ENCODE assay signal across 9 cellular contexts in genomic region chr2:43542285-43542933, GRCh38. TPM values are rescaled to one million over a fixed set of nuclear protein-coding genes. Genes with fewer than 3 reads are reported as not detected.
DNase-seq lines count a peak whose midpoint lies in the region; ATAC-seq and TF ChIP-seq lines count a peak whose summit lies in the region.
"Had no signal": no experiment of that assay in that cellular context is flagged by ENCODE, and none has a peak within 500 bp of the region (broad histone marks: within the 10 kb centered on the region; RNA-seq: fewer than 3 reads in every experiment).

No MANE protein-coding gene starts in this region.

- no peaks in the 10 kb centered on the region for H3K4me1 Mint-ChIP-seq in WTC11

- no peaks in the 10 kb centered on the region for H3K9me3 ChIP-seq in right atrium auricular region
- H3K9me3 ChIP-seq: BLaER1 treated with 17β-estradiol and CSF1 and Interleukin-3, amounts not matched to agents 10 nM and 100 nM had no signal

- DNase-seq in DMS153 treated with DMSO at 0.1 percent for 48 hours (lab: John Stamatoyannopoulos, UW; ENCODE audit: unreplicated experiment) (peak; percentile 30), DMS153 (lab: John Stamatoyannopoulos, UW) (no peak), WTC11 (ENCODE audit: low spot score) (no peak), right atrium auricular region (ENCODE audit: low spot score) (no peak), stromal cell of bone marrow (ENCODE audit: low read depth) (peak; percentile 37), lower leg skin (ENCODE audit: low spot score in 2 of 2) (no peak), NCI-H2029 treated with DMSO at 0.1 percent for 48 hours (lab: John Stamatoyannopoulos, UW) (no peak)

- H3K36me3 Mint-ChIP-seq in WTC11: peaks cover 15% of the 10 kb centered on the region

- no peak; the same call in 1 of the 2 replicates for ATAC-seq in WTC11

- WGBS in lower leg skin, 2 donors: 7 to 10% methylated on average over 3 of the region's 3 CpGs

- TF ChIP-seq CTCF in LNCAP (IDR thresholded peaks at IDR 0.05): peak; percentile 41; the same call in 1 of the 2 replicates
- peak; percentile 43; the same call in 1 of the 2 replicates for TF ChIP-seq CTCF in WTC11 (IDR thresholded peaks at IDR 0.05)
- peak; percentile 47 to 71 for TF ChIP-seq CTCF in right atrium auricular region (IDR thresholded peaks at IDR 0.05)
- TF ChIP-seq CTCF in lower leg skin (IDR thresholded peaks at IDR 0.05): no peak

- H3K27me3 Mint-ChIP-seq in WTC11 (ENCODE audit: low read depth): no peaks in the 10 kb centered on the region; the same call in 1 of the 2 replicates

- no peak for TF ChIP-seq POLR2A in lower leg skin (IDR thresholded peaks at IDR 0.05)

- H3K27ac Mint-ChIP-seq in WTC11: no peak overlapping the region

- H3K4me3 Mint-ChIP-seq in WTC11: no peak overlapping the region

- POLR2A ChIA-PET in WTC11 (lab: Charles Lee): no interaction called here

- H3K4me3 ChIP-seq in right atrium auricular region: no peak overlapping the region
- H3K4me3 ChIP-seq in lower leg skin (ENCODE audit: low read depth, poor library complexity, severe bottlenecking): no peak overlapping the region
- H3K4me3 ChIP-seq: BLaER1 treated with 17β-estradiol and CSF1 and Interleukin-3, amounts not matched to agents 10 nM and 100 nM had no signal

- H3K27me3 ChIP-seq in right atrium auricular region: no peaks in the 10 kb centered on the region
- H3K27me3 ChIP-seq: BLaER1 treated with 17β-estradiol and CSF1 and Interleukin-3, amounts not matched to agents 10 nM and 100 nM had no signal

- intact Hi-C loops in lower leg skin (cut with DNase I; ENCODE audit: low total_unique reads): loop anchor here (5.0 to 10.0 kb wide), 2 partner anchors 308 to 595 kb away; no protein-coding TSS in a partner anchor

- CTCF ChIA-PET in WTC11 (lab: Charles Lee): interaction anchor here (0.7 kb wide), 1 partner anchor 13 kb away, joined by 4 read pairs; no protein-coding TSS in a partner anchor

- no peak overlapping the region for H3K27ac ChIP-seq in right atrium auricular region
- H3K27ac ChIP-seq: BLaER1 treated with 17β-estradiol and CSF1 and Interleukin-3, amounts not matched to agents 10 nM and 100 nM had no signal

- H3K36me3 ChIP-seq in right atrium auricular region: no peaks in the 10 kb centered on the region

- no peaks in the 10 kb centered on the region for H3K4me1 ChIP-seq in right atrium auricular region

- H3K9me3 Mint-ChIP-seq in WTC11: peaks cover 4% of the 10 kb centered on the region

TF ChIP-seq in WTC11, 78 proteins besides CTCF, POLR2A, EP300 and RAD21:
- TF ChIP-seq KAT7 (CRISPR knock-in tag; IDR thresholded peaks at IDR 0.05; ENCODE audit: borderline replicate concordance) (no peak), NR1H2 (CRISPR knock-in tag; IDR thresholded peaks at IDR 0.05) (no peak), RORB (CRISPR knock-in tag; IDR thresholded peaks at IDR 0.05) (no peak), TCF7 (CRISPR knock-in tag; IDR thresholded peaks at IDR 0.05; ENCODE audit: low read depth) (no peak), NR2C2 (CRISPR knock-in tag; IDR thresholded peaks at IDR 0.05) (no peak), EMX1 (CRISPR knock-in tag; IDR thresholded peaks at IDR 0.05) (no peak)
- TF ChIP-seq, protein P1, sequence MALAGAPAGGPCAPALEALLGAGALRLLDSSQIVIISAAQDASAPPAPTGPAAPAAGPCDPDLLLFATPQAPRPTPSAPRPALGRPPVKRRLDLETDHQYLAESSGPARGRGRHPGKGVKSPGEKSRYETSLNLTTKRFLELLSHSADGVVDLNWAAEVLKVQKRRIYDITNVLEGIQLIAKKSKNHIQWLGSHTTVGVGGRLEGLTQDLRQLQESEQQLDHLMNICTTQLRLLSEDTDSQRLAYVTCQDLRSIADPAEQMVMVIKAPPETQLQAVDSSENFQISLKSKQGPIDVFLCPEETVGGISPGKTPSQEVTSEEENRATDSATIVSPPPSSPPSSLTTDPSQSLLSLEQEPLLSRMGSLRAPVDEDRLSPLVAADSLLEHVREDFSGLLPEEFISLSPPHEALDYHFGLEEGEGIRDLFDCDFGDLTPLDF (CRISPR knock-in tag; IDR thresholded peaks at IDR 0.05): no peak

RNA-seq across cellular contexts. Expression of gene THADA, which starts 53.4 kb away (rescaled TPM):
- total RNA-seq in WTC11 (2021) (20.6 to 27.5 TPM (median 21.7 TPM) in 3 replicates), right atrium auricular region (10 to 100 TPM; 14.5 to 16.1 TPM), lower leg skin (10 to 100 TPM; 19.5 to 26.4 (median 22.2) TPM)

Comparison
In these comparisons a context has a peak if more than half of its experiments do, and no peak if none do; other contexts are left out.
1. DNase-seq: peak in DMS153 treated with DMSO at 0.1 percent for 48 hours (single experiment) and stromal cell of bone marrow (single experiment); none in DMS153 (single experiment), WTC11 (single experiment), right atrium auricular region (single experiment), lower leg skin (0 of 2) and NCI-H2029 treated with DMSO at 0.1 percent for 48 hours (single experiment).
2. CTCF ChIP-seq: peak in LNCAP (single experiment), WTC11 (single experiment) and right atrium auricular region (2 of 2); none in lower leg skin (0 of 3).